Comparison of ENCODE assay signal across 1 cellular context in the genomic region with DNA sequence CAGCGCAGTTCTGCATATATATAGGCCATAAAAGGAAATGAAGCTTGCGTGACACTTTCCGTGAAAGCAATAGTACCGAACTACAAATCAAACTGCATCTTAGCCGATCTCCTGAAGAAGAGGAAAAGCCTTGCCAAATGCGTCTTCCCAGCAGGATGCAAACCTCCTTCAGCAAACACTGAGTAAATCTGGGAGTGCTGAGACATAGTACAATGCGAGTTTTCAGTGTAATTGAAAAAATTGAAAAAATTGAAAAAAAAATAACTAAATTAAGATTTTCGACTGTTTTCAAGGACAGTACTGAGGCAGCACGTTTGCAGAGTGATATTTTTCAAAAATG.
TF ChIP-seq lines count a peak whose summit lies in the region.

No MANE protein-coding gene starts in this region.

TF ChIP-seq in HepG2, 621 proteins besides CTCF, POLR2A, EP300 and RAD21:
- TF ChIP-seq, protein P1, sequence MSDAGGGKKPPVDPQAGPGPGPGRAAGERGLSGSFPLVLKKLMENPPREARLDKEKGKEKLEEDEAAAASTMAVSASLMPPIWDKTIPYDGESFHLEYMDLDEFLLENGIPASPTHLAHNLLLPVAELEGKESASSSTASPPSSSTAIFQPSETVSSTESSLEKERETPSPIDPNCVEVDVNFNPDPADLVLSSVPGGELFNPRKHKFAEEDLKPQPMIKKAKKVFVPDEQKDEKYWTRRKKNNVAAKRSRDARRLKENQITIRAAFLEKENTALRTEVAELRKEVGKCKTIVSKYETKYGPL (CRISPR knock-in tag; IDR thresholded peaks at IDR 0.05): no peak
- TF ChIP-seq, protein P2, sequence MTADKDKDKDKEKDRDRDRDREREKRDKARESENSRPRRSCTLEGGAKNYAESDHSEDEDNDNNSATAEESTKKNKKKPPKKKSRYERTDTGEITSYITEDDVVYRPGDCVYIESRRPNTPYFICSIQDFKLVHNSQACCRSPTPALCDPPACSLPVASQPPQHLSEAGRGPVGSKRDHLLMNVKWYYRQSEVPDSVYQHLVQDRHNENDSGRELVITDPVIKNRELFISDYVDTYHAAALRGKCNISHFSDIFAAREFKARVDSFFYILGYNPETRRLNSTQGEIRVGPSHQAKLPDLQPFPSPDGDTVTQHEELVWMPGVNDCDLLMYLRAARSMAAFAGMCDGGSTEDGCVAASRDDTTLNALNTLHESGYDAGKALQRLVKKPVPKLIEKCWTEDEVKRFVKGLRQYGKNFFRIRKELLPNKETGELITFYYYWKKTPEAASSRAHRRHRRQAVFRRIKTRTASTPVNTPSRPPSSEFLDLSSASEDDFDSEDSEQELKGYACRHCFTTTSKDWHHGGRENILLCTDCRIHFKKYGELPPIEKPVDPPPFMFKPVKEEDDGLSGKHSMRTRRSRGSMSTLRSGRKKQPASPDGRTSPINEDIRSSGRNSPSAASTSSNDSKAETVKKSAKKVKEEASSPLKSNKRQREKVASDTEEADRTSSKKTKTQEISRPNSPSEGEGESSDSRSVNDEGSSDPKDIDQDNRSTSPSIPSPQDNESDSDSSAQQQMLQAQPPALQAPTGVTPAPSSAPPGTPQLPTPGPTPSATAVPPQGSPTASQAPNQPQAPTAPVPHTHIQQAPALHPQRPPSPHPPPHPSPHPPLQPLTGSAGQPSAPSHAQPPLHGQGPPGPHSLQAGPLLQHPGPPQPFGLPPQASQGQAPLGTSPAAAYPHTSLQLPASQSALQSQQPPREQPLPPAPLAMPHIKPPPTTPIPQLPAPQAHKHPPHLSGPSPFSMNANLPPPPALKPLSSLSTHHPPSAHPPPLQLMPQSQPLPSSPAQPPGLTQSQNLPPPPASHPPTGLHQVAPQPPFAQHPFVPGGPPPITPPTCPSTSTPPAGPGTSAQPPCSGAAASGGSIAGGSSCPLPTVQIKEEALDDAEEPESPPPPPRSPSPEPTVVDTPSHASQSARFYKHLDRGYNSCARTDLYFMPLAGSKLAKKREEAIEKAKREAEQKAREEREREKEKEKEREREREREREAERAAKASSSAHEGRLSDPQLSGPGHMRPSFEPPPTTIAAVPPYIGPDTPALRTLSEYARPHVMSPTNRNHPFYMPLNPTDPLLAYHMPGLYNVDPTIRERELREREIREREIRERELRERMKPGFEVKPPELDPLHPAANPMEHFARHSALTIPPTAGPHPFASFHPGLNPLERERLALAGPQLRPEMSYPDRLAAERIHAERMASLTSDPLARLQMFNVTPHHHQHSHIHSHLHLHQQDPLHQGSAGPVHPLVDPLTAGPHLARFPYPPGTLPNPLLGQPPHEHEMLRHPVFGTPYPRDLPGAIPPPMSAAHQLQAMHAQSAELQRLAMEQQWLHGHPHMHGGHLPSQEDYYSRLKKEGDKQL (CRISPR knock-in tag; IDR thresholded peaks at IDR 0.05; ENCODE audit: low read depth): no peak
- TF ChIP-seq RFX1 (IDR thresholded peaks at IDR 0.05): no peak
- no peak for TF ChIP-seq NR2C2 (CRISPR knock-in tag; IDR thresholded peaks at IDR 0.05; ENCODE audit: borderline replicate concordance)
- TF ChIP-seq HDAC2 (CRISPR knock-in tag; IDR thresholded peaks at IDR 0.05): no peak
- TF ChIP-seq, protein P3, sequence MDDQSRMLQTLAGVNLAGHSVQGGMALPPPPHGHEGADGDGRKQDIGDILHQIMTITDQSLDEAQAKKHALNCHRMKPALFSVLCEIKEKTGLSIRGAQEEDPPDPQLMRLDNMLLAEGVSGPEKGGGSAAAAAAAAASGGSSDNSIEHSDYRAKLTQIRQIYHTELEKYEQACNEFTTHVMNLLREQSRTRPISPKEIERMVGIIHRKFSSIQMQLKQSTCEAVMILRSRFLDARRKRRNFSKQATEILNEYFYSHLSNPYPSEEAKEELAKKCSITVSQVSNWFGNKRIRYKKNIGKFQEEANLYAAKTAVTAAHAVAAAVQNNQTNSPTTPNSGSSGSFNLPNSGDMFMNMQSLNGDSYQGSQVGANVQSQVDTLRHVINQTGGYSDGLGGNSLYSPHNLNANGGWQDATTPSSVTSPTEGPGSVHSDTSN (CRISPR knock-in tag; IDR thresholded peaks at IDR 0.05; ENCODE audit: borderline replicate concordance): no peak
- TF ChIP-seq, protein P4, sequence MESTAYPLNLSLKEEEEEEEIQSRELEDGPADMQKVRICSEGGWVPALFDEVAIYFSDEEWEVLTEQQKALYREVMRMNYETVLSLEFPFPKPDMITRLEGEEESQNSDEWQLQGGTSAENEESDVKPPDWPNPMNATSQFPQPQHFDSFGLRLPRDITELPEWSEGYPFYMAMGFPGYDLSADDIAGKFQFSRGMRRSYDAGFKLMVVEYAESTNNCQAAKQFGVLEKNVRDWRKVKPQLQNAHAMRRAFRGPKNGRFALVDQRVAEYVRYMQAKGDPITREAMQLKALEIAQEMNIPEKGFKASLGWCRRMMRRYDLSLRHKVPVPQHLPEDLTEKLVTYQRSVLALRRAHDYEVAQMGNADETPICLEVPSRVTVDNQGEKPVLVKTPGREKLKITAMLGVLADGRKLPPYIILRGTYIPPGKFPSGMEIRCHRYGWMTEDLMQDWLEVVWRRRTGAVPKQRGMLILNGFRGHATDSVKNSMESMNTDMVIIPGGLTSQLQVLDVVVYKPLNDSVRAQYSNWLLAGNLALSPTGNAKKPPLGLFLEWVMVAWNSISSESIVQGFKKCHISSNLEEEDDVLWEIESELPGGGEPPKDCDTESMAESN (CRISPR knock-in tag; conservative IDR thresholded peaks at IDR 0.05): no peak
- TF ChIP-seq ZNF10 (CRISPR knock-in tag; IDR thresholded peaks at IDR 0.05; ENCODE audit: borderline replicate concordance, low read depth): no peak
- TF ChIP-seq, protein P5, sequence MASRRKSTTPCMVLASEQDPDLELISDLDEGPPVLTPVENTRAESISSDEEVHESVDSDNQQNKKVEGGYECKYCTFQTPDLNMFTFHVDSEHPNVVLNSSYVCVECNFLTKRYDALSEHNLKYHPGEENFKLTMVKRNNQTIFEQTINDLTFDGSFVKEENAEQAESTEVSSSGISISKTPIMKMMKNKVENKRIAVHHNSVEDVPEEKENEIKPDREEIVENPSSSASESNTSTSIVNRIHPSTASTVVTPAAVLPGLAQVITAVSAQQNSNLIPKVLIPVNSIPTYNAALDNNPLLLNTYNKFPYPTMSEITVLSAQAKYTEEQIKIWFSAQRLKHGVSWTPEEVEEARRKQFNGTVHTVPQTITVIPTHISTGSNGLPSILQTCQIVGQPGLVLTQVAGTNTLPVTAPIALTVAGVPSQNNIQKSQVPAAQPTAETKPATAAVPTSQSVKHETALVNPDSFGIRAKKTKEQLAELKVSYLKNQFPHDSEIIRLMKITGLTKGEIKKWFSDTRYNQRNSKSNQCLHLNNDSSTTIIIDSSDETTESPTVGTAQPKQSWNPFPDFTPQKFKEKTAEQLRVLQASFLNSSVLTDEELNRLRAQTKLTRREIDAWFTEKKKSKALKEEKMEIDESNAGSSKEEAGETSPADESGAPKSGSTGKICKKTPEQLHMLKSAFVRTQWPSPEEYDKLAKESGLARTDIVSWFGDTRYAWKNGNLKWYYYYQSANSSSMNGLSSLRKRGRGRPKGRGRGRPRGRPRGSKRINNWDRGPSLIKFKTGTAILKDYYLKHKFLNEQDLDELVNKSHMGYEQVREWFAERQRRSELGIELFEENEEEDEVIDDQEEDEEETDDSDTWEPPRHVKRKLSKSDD (CRISPR knock-in tag; IDR thresholded peaks at IDR 0.05; ENCODE audit: low read depth): no peak
- TF ChIP-seq CCAR2 (optimal IDR thresholded peaks at IDR 0.05; ENCODE audit: low read depth, low read length): no peak
- TF ChIP-seq JUNB (CRISPR knock-in tag; IDR thresholded peaks at IDR 0.05; ENCODE audit: borderline replicate concordance): no peak
- TF ChIP-seq, protein P6, sequence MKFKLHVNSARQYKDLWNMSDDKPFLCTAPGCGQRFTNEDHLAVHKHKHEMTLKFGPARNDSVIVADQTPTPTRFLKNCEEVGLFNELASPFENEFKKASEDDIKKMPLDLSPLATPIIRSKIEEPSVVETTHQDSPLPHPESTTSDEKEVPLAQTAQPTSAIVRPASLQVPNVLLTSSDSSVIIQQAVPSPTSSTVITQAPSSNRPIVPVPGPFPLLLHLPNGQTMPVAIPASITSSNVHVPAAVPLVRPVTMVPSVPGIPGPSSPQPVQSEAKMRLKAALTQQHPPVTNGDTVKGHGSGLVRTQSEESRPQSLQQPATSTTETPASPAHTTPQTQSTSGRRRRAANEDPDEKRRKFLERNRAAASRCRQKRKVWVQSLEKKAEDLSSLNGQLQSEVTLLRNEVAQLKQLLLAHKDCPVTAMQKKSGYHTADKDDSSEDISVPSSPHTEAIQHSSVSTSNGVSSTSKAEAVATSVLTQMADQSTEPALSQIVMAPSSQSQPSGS (CRISPR knock-in tag; IDR thresholded peaks at IDR 0.05): no peak
- no peak for TF ChIP-seq SRY (CRISPR knock-in tag; IDR thresholded peaks at IDR 0.05)
